In genomic region chr9:92001948-92002347, GRCh38 we compare ENCODE assay signal across 1 cellular context. TPM values are rescaled to one million over a fixed set of nuclear protein-coding genes. Genes with fewer than 3 reads are reported as not detected.
"Had no signal": no experiment of that assay in that cellular context is flagged by ENCODE, and none has a peak within 500 bp of the region (broad histone marks: within the 10 kb centered on the region; RNA-seq: fewer than 3 reads in every experiment).

No MANE protein-coding gene starts in this region.

RNA-seq across cellular contexts. Expression of gene ROR2, which starts 51.9 kb away (rescaled TPM):
- total RNA-seq: naive thymus-derived CD8-positive, alpha-beta T cell had no signal
- polyA plus RNA-seq: naive thymus-derived CD8-positive, alpha-beta T cell had no signal
